ENCODE assay signal across 10 cellular contexts in the genomic region with DNA sequence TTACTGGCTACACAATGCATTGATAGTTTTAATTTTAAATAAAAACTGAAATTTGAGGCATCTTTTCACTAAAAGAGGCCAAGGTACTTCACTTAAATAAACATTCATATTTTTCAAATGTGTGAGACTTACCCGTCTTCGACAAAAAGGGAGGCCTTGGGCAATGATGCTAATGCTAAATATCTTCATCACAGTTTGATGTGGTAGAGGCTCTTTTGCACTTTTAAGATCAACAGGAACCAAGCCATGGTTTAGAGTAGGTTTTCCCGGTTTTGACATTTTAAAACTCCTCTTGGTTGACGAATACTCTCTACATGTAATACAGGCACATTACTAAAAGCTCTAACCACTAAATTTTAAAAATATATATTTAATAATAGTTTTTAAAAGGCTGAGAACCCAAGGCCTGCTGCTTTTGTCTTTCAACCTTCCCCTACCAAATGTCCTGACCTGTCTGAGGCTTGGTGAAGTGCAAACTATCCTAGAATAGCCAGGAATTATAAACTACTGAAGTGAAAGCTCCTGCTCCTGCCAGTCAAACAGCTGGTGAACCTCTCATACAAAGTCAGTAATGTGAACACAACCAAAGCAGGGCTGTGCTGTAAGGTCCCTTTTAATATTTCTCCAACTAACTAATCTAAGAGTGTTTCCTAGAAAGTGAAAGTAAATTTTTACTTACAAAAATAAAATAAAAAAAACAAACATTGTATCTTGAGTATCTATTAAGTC.
A peak's percentile ranks its signal among the peaks of the same experiment; 100 is the strongest.
DNase-seq lines count a peak whose midpoint lies in the region; ATAC-seq and TF ChIP-seq lines count a peak whose summit lies in the region.
"Had no signal": no experiment of that assay in that cellular context is flagged by ENCODE, and none has a peak within 500 bp of the region (broad histone marks: within the 10 kb centered on the region; RNA-seq: fewer than 3 reads in every experiment).

No MANE protein-coding gene starts in this region.

- H3K27ac Mint-ChIP-seq in nephron progenitor cell: peak overlapping the region; percentile 77

- H3K27ac ChIP-seq in substantia nigra (ENCODE audit: low read depth, low read length, poor library complexity, severe bottlenecking): no peak overlapping the region

- peak; percentile 7 for DNase-seq in GM12865 (ENCODE audit: low read depth)
- DNase-seq in central memory CD4-positive, alpha-beta T cell: peak; percentile 6
- no peak for DNase-seq in nephron progenitor cell
- DNase-seq in substantia nigra (lab: John Stamatoyannopoulos, UW): no peak
- DNase-seq: NCI-H226 had no signal

- ATAC-seq in HG03097 (IDR thresholded peaks at IDR 0.05; ENCODE audit: low FRiP score, unreplicated experiment) (peak; percentile 58), GM18505 (IDR thresholded peaks at IDR 0.05; ENCODE audit: unreplicated experiment) (no peak), HG02870 (IDR thresholded peaks at IDR 0.05; ENCODE audit: unreplicated experiment) (no peak), GM19035 (IDR thresholded peaks at IDR 0.05; ENCODE audit: unreplicated experiment) (no peak)

- H3K9me3 Mint-ChIP-seq in nephron progenitor cell: no peaks in the 10 kb centered on the region
- H3K9me3 Mint-ChIP-seq: neural crest cell had no signal

- no peak for TF ChIP-seq POLR2A in GM18505 (IDR thresholded peaks at IDR 0.05; ENCODE audit: borderline replicate concordance, extremely low read depth, insufficient read depth, insufficient read length)

- H3K4me3 ChIP-seq in GM12865 (ENCODE audit: low read depth, low read length): no peak overlapping the region

- no peaks in the 10 kb centered on the region for H3K27me3 Mint-ChIP-seq in nephron progenitor cell (ENCODE audit: low read depth, poor library complexity)

- no peaks in the 10 kb centered on the region for H3K36me3 Mint-ChIP-seq in nephron progenitor cell (ENCODE audit: low read depth)

- TF ChIP-seq CTCF in GM12865 (IDR thresholded peaks at IDR 0.05; ENCODE audit: insufficient read depth, low read depth, low read length, missing control alignments): no peak
- no peak for TF ChIP-seq CTCF in nephron progenitor cell (IDR thresholded peaks at IDR 0.05)

- H3K4me1 Mint-ChIP-seq in nephron progenitor cell: peaks cover 5% of the 10 kb centered on the region
- H3K4me1 Mint-ChIP-seq: neural crest cell had no signal

- no peak overlapping the region for H3K4me3 Mint-ChIP-seq in nephron progenitor cell
- H3K4me3 Mint-ChIP-seq: neural crest cell had no signal

Comparison
In these comparisons a context has a peak if more than half of its experiments do, and no peak if none do; other contexts are left out.
1. DNase-seq: peak in GM12865 (single experiment) and central memory CD4-positive, alpha-beta T cell (single experiment); none in nephron progenitor cell (single experiment) and substantia nigra (0 of 49).